In the genomic region with DNA sequence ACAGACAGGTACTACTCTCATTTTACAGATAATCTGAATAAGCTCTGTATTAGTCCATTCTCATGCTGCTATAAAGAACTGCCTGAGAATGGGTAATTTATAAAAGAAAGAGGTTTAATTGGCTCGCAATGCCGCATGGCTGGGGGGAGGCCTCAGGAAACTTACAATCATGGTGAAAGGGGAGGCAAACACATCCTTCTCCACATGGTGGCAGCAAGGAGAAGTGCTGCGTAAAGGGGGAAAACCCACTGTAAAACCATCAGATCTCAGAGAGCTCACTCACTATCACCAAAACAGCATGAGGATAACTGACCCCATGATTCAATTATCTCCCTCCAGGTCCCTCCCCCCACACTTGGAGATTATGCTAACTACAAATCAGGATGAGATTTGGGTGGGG, we compare ENCODE assay signal across 9 cellular contexts.
DNase-seq lines count a peak whose midpoint lies in the region; ATAC-seq and TF ChIP-seq lines count a peak whose summit lies in the region.
"Had no signal": no experiment of that assay in that cellular context is flagged by ENCODE, and none has a peak within 500 bp of the region (broad histone marks: within the 10 kb centered on the region; RNA-seq: fewer than 3 reads in every experiment).

No MANE protein-coding gene starts in this region.

- 64 to 74% methylated on average over 3 of the region's 3 CpGs for WGBS in transverse colon (ENCODE audit: low coverage in 1 of 2), 2 donors

- TF ChIP-seq CTCF in dorsolateral prefrontal cortex (IDR thresholded peaks at IDR 0.05 in 54 of 56, conservative IDR thresholded peaks at IDR 0.05 in 2 of 56; ENCODE audit: low read depth in 1 of 56, partially characterized antibody in 56 of 56) (peak in 13 of 56 donors; percentile 9 to 30 (median 18)), transverse colon (IDR thresholded peaks at IDR 0.05) (no peak)

- no peaks in the 10 kb centered on the region for H3K36me3 ChIP-seq in transverse colon

- H3K27ac ChIP-seq in dorsolateral prefrontal cortex (no peak overlapping the region), transverse colon (no peak overlapping the region)
- H3K27ac ChIP-seq: skin epidermis had no signal

- H3K4me1 ChIP-seq in transverse colon, result no peaks in the 10 kb centered on the region

- DNase-seq in DMS114 treated with DMSO at 0.1 percent for 48 hours (lab: John Stamatoyannopoulos, UW; ENCODE audit: unreplicated experiment) (peak; percentile 2), M059J (ENCODE audit: low read depth) (peak; percentile 27), fibroblast of peridontal ligament (ENCODE audit: extremely low read depth) (peak; percentile 46), dorsolateral prefrontal cortex (no peak), transverse colon (no peak), kidney glomerular epithelial cell (lab: John Stamatoyannopoulos, UW) (no peak)
- no peak for DNase-seq in activated effector memory CD4-positive, alpha-beta T cell treated with Interleukin-2 at 50 U/mL for 16 hours

- no peaks in the 10 kb centered on the region for H3K9me3 ChIP-seq in transverse colon

- in situ Hi-C loops in transverse colon (cut with MboI; ENCODE audit: low pct_ligation_motif_present in 1 of 4, low pct_unique_long_range_greater_than_20kb in 1 of 4, low sequenced_read_pairs in 3 of 4), result no loop called here

- H3K4me3 ChIP-seq in dorsolateral prefrontal cortex, result no peak overlapping the region
- no peak overlapping the region for H3K4me3 ChIP-seq in transverse colon
- H3K4me3 ChIP-seq: skin epidermis had no signal

- no peak for TF ChIP-seq EP300 in transverse colon (IDR thresholded peaks at IDR 0.05; ENCODE audit: low read depth)

- no peak for TF ChIP-seq POLR2A in transverse colon (IDR thresholded peaks at IDR 0.05)

- intact Hi-C loops in dorsolateral prefrontal cortex (cut with DNase I) (no loop called here), transverse colon (cut with DNase I; ENCODE audit: low total_unique reads) (no loop called here)

- ATAC-seq in GM19463 (IDR thresholded peaks at IDR 0.05; ENCODE audit: unreplicated experiment), result peak; percentile 63

- H3K27me3 ChIP-seq in dorsolateral prefrontal cortex (no peaks in the 10 kb centered on the region), transverse colon (no peaks in the 10 kb centered on the region)

Comparison
In these comparisons a context has a peak if more than half of its experiments do, and no peak if none do; other contexts are left out.
1. DNase-seq: peak in DMS114 treated with DMSO at 0.1 percent for 48 hours (single experiment), M059J (single experiment) and fibroblast of peridontal ligament (single experiment); none in dorsolateral prefrontal cortex (0 of 10), transverse colon (single experiment), kidney glomerular epithelial cell (single experiment) and activated effector memory CD4-positive, alpha-beta T cell treated with Interleukin-2 at 50 U/mL for 16 hours (single experiment).